Comparison of ENCODE assay signal across 19 cellular contexts in the genomic region with DNA sequence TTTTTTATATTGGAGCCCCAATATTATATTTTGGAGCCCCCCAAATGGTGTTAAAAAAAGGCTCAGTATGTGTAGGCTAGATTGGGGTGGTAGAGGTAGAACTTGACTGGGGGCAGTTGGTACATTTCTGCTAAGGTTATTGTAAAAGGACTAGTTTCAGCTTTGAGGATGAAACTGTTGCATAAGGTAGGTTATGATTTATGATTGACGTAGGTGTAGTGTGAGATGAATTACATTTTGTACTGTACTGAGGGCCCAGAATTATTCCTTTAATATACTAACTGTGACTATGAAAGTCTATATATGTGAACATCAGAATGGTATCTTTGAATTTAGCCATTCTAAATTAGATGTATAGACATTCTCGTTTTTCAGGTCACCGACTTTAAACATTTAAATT. TPM values are rescaled to one million over a fixed set of nuclear protein-coding genes. Genes with fewer than 3 reads are reported as not detected.
A peak's percentile ranks its signal among the peaks of the same experiment; 100 is the strongest.
DNase-seq lines count a peak whose midpoint lies in the region; ATAC-seq and TF ChIP-seq lines count a peak whose summit lies in the region.
"Had no signal": no experiment of that assay in that cellular context is flagged by ENCODE, and none has a peak within 500 bp of the region (broad histone marks: within the 10 kb centered on the region; RNA-seq: fewer than 3 reads in every experiment).

No MANE protein-coding gene starts in this region.

- intact Hi-C loops in uterus (cut with DNase I; ENCODE audit: low total_unique reads) = no loop called here

- TF ChIP-seq CTCF in DOHH2 (IDR thresholded peaks at IDR 0.05; ENCODE audit: low read depth, low read length, poor library complexity, severe bottlenecking) (no peak), SU-DHL-6 (IDR thresholded peaks at IDR 0.05; ENCODE audit: insufficient read depth, low read length, poor library complexity, severe bottlenecking) (no peak), mesothelial cell of epicardium (IDR thresholded peaks at IDR 0.05; ENCODE audit: unreplicated experiment) (no peak), uterus (IDR thresholded peaks at IDR 0.05) (no peak)

- peaks cover 35% of the 10 kb centered on the region for H3K4me1 ChIP-seq in DOHH2 (ENCODE audit: control insufficient read depth, low read length)
- H3K4me1 ChIP-seq in Karpas-422 (ENCODE audit: low read length) = peaks cover 41% of the 10 kb centered on the region
- peaks cover 0 to 9% of the 10 kb centered on the region in 2 donors for H3K4me1 ChIP-seq in uterus
- H3K4me1 ChIP-seq in effector memory CD4-positive, alpha-beta T cell (ENCODE audit: control insufficient read depth, insufficient read depth, low read length, poor library complexity, severe bottlenecking) = peaks cover 7% of the 10 kb centered on the region

- H3K27ac Mint-ChIP-seq in mesothelial cell of epicardium = peak overlapping the region; percentile 49
- H3K27ac Mint-ChIP-seq: activated naive CD8-positive, alpha-beta T cell treated with anti-CD3 and anti-CD28 coated beads, Interleukin-2, amount 10 ng/mL, durations not matched to agents 7 days and 5 days; stimulated activated naive CD8-positive, alpha-beta T cell treated with anti-CD3 and anti-CD28 coated beads, Interleukin-15, Interleukin-2, amounts not matched to agents 100 ng/mL and 50 ng/mL, for 24 hours had no signal

- no peak overlapping the region for H2AFZ ChIP-seq in Karpas-422 (ENCODE audit: low read length)
- no peak overlapping the region for H2AFZ ChIP-seq in SU-DHL-6 (ENCODE audit: low read depth, low read length, severe bottlenecking)

- peaks cover 27% of the 10 kb centered on the region for H3K36me3 Mint-ChIP-seq in mesothelial cell of epicardium

- peak overlapping the region; percentile 34 for H3K9ac ChIP-seq in Karpas-422 (ENCODE audit: low read length)
- peak overlapping the region; percentile 90; the same call in 1 of the 2 replicates for H3K9ac ChIP-seq in SU-DHL-6 (ENCODE audit: low read length)

- H3K27ac ChIP-seq in DOHH2 (ENCODE audit: low read depth, low read length) = no peak overlapping the region
- H3K27ac ChIP-seq in Karpas-422 (ENCODE audit: low read length) = peak overlapping the region; percentile 99
- H3K27ac ChIP-seq in SU-DHL-6 (ENCODE audit: low read depth, low read length) = no peak overlapping the region
- H3K27ac ChIP-seq in uterus = no peak overlapping the region
- no peak overlapping the region for H3K27ac ChIP-seq in effector memory CD4-positive, alpha-beta T cell (ENCODE audit: insufficient read depth, low read length, poor library complexity, severe bottlenecking)
- H3K27ac ChIP-seq: body of pancreas, heart left ventricle, left lung, tibial nerve had no signal

- H3K9me3 ChIP-seq in DOHH2 (ENCODE audit: control insufficient read depth, insufficient read depth, low read length) (peaks cover 25% of the 10 kb centered on the region), Karpas-422 (ENCODE audit: low read length) (peaks cover 16% of the 10 kb centered on the region), SU-DHL-6 (ENCODE audit: insufficient read depth, low read length) (peaks cover 6% of the 10 kb centered on the region; the same call in 1 of the 2 replicates), uterus (no peaks in the 10 kb centered on the region)
- H3K9me3 ChIP-seq in effector memory CD4-positive, alpha-beta T cell (ENCODE audit: control insufficient read depth, low read length) = no peaks in the 10 kb centered on the region
- H3K9me3 ChIP-seq: body of pancreas had no signal

- H3K4me2 ChIP-seq in DOHH2 (ENCODE audit: low read length) (peak overlapping the region; percentile 88), Karpas-422 (ENCODE audit: low read depth, low read length, poor library complexity, severe bottlenecking) (peak overlapping the region; percentile 79), SU-DHL-6 (ENCODE audit: low read depth, low read length, poor library complexity, severe bottlenecking) (peak overlapping the region; percentile 95)

- H3K27me3 Mint-ChIP-seq in mesothelial cell of epicardium (ENCODE audit: low read depth) = no peaks in the 10 kb centered on the region
- H3K27me3 Mint-ChIP-seq: activated naive CD8-positive, alpha-beta T cell treated with anti-CD3 and anti-CD28 coated beads, Interleukin-2, amount 10 ng/mL, durations not matched to agents 7 days and 5 days; stimulated activated naive CD8-positive, alpha-beta T cell treated with anti-CD3 and anti-CD28 coated beads, Interleukin-15, Interleukin-2, amounts not matched to agents 100 ng/mL and 50 ng/mL, for 24 hours had no signal

- no peak overlapping the region for H3K4me3 Mint-ChIP-seq in mesothelial cell of epicardium
- H3K4me3 Mint-ChIP-seq: activated naive CD8-positive, alpha-beta T cell treated with anti-CD3 and anti-CD28 coated beads, Interleukin-2, amount 10 ng/mL, durations not matched to agents 7 days and 5 days; stimulated activated naive CD8-positive, alpha-beta T cell treated with anti-CD3 and anti-CD28 coated beads, Interleukin-15, Interleukin-2, amounts not matched to agents 100 ng/mL and 50 ng/mL, for 24 hours had no signal

- no peaks in the 10 kb centered on the region for H3K9me2 ChIP-seq in DOHH2 (replicated peaks; ENCODE audit: control insufficient read depth, low read length)
- no peaks in the 10 kb centered on the region for H3K9me2 ChIP-seq in Karpas-422 (replicated peaks; ENCODE audit: insufficient read depth, low read length)
- H3K9me2 ChIP-seq in SU-DHL-6 (replicated peaks; ENCODE audit: insufficient read depth, low read length) = no peaks in the 10 kb centered on the region

- peaks cover 32% of the 10 kb centered on the region for H3K4me1 Mint-ChIP-seq in mesothelial cell of epicardium

- H3F3A ChIP-seq in DOHH2 (ENCODE audit: control insufficient read depth, insufficient read depth) (peaks cover 8% of the 10 kb centered on the region), SU-DHL-6 (ENCODE audit: insufficient read depth) (peaks cover 8% of the 10 kb centered on the region)

- TF ChIP-seq POLR2A in uterus (IDR thresholded peaks at IDR 0.05) = no peak

- peaks cover 95% of the 10 kb centered on the region for H3K79me2 ChIP-seq in DOHH2 (ENCODE audit: control insufficient read depth, low read length)
- peaks cover 96% of the 10 kb centered on the region for H3K79me2 ChIP-seq in Karpas-422 (ENCODE audit: low read length)
- peaks cover 92% of the 10 kb centered on the region for H3K79me2 ChIP-seq in SU-DHL-6 (ENCODE audit: insufficient read depth, low read length)

- H4K20me1 ChIP-seq in DOHH2 (ENCODE audit: control insufficient read depth, insufficient read depth, low read depth, low read length) = peaks cover 15% of the 10 kb centered on the region
- peaks cover 9% of the 10 kb centered on the region; the same call in 1 of the 2 replicates for H4K20me1 ChIP-seq in Karpas-422 (ENCODE audit: insufficient read depth, low read depth, low read length)
- peaks cover 26% of the 10 kb centered on the region for H4K20me1 ChIP-seq in SU-DHL-6 (ENCODE audit: low read depth, low read length)

- H3K9me3 Mint-ChIP-seq in mesothelial cell of epicardium = peaks cover 22% of the 10 kb centered on the region

- H3K27me3 ChIP-seq in DOHH2 (ENCODE audit: control insufficient read depth, low read length) = no peaks in the 10 kb centered on the region
- no peaks in the 10 kb centered on the region for H3K27me3 ChIP-seq in Karpas-422 (ENCODE audit: low read length)
- no peaks in the 10 kb centered on the region for H3K27me3 ChIP-seq in SU-DHL-6 (ENCODE audit: low read length)
- H3K27me3 ChIP-seq in uterus = no peaks in the 10 kb centered on the region
- H3K27me3 ChIP-seq in effector memory CD4-positive, alpha-beta T cell (replicated peaks; ENCODE audit: control insufficient read depth, insufficient read depth, low read length, poor library complexity, severe bottlenecking) = no peaks in the 10 kb centered on the region
- H3K27me3 ChIP-seq: body of pancreas, heart left ventricle, left lung, tibial nerve had no signal

- H3K4me3 ChIP-seq in DOHH2 (ENCODE audit: low read length) = peak overlapping the region; percentile 98
- peak overlapping the region; percentile 87 for H3K4me3 ChIP-seq in Karpas-422 (ENCODE audit: low read length)
- H3K4me3 ChIP-seq in SU-DHL-6 (ENCODE audit: insufficient read depth, low read length, poor library complexity, severe bottlenecking) = no peak overlapping the region
- no peak overlapping the region for H3K4me3 ChIP-seq in uterus
- H3K4me3 ChIP-seq in effector memory CD4-positive, alpha-beta T cell (ENCODE audit: insufficient read depth, low read depth, low read length, poor library complexity, severe bottlenecking) = no peak overlapping the region
- H3K4me3 ChIP-seq: body of pancreas, heart left ventricle, left lung, tibial nerve had no signal

- DNase-seq in Karpas-422 (peak; percentile 54), mesothelial cell of epicardium (ENCODE audit: low spot score in 2 of 2, unreplicated experiment in 2 of 2) (no peak), uterus (no peak)
- no peak for DNase-seq in effector memory CD4-positive, alpha-beta T cell
- DNase-seq: activated CD4-positive, alpha-beta T cell treated with anti-CD3 and anti-CD28 coated beads for 48 hours; activated naive CD8-positive, alpha-beta T cell treated with anti-CD3 and anti-CD28 coated beads, Interleukin-2, amount 10 ng/mL, durations not matched to agents 7 days and 5 days; body of pancreas; heart left ventricle; left lung; NCI-H2029; NCI-H446; RPMI8226; stimulated activated CD4-positive, alpha-beta T cell treated with anti-CD3 and anti-CD28 coated beads, Interleukin-4, amount 100 ng/mL, for 1 hour had no signal

- H3K36me3 ChIP-seq in DOHH2 (ENCODE audit: control insufficient read depth, low read length) = peaks cover 83% of the 10 kb centered on the region
- peaks cover 37% of the 10 kb centered on the region for H3K36me3 ChIP-seq in Karpas-422 (ENCODE audit: insufficient read depth, low read length)
- peaks cover 6% of the 10 kb centered on the region for H3K36me3 ChIP-seq in SU-DHL-6 (ENCODE audit: low read length)
- H3K36me3 ChIP-seq in uterus = no peaks in the 10 kb centered on the region
- H3K36me3 ChIP-seq in effector memory CD4-positive, alpha-beta T cell (ENCODE audit: control insufficient read depth, insufficient read depth, low read length) = no peaks in the 10 kb centered on the region
- H3K36me3 ChIP-seq: left lung had no signal

- ATAC-seq in HG02938 (IDR thresholded peaks at IDR 0.05; ENCODE audit: unreplicated experiment) (no peak), GM21825 (IDR thresholded peaks at IDR 0.05; ENCODE audit: unreplicated experiment) (no peak)
- ATAC-seq: body of pancreas, heart left ventricle, left lung had no signal

RNA-seq across cellular contexts. Expression of gene RIC1, which starts 3.6 kb away (rescaled TPM):
- 85.4 and 86.8 TPM in 2 replicates for total RNA-seq in Karpas-422 (2014; rRNA removed; shearing (Covaris generic); ENCODE audit: low replicate concordance)
- total RNA-seq in mesothelial cell of epicardium (36.4 to 39.2 TPM (median 37.5 TPM) in 3 replicates), uterus (100 to 1,000 TPM in 1 of 4 donors, 10 to 100 TPM in 3; 24.1 to 106 (median 52.5) TPM)

Comparison
In these comparisons a context has a peak if more than half of its experiments do, and no peak if none do; other contexts are left out.
1. H3K4me3 ChIP-seq: peak in DOHH2 (single experiment) and Karpas-422 (single experiment); none in SU-DHL-6 (single experiment), uterus (0 of 2) and effector memory CD4-positive, alpha-beta T cell (single experiment).
2. Peak in every context shown above with its lines, with median percentiles within 50 percentile points of each other: H3K4me2 ChIP-seq.